Comparison of ENCODE assay signal across 7 cellular contexts in the genomic region with DNA sequence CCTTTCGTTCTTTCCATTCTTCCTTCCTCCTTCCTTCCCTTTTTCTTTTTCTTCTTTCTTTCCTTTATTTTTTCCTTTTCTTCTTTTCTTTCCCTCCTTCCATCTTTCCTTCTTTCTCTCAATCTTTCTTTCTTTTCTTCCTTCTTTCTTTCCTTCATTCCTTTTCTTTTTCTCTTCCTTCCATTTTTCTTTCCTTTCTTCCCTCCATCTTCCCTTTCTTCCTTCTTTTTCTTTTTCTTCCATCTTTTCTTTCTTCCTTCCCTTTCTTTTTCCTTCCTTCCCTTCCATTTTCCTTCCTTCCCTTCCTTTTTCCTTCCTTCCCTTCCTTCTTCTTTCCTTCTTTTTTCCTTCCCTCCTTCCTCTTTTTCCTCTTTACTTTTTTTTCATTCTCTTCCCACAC.
"Had no signal": no experiment of that assay in that cellular context is flagged by ENCODE, and none has a peak within 500 bp of the region (broad histone marks: within the 10 kb centered on the region; RNA-seq: fewer than 3 reads in every experiment).

No MANE protein-coding gene starts in this region.

- H3K9me3 ChIP-seq: HAP-1 had no signal

- H3K27ac ChIP-seq: GM23248 had no signal

- ATAC-seq: HCT116 had no signal

- DNase-seq: GM23248, GOT3, H7, IMR-90, KBM-7 had no signal
